Comparison of ENCODE assay signal across 9 cellular contexts in the genomic region with DNA sequence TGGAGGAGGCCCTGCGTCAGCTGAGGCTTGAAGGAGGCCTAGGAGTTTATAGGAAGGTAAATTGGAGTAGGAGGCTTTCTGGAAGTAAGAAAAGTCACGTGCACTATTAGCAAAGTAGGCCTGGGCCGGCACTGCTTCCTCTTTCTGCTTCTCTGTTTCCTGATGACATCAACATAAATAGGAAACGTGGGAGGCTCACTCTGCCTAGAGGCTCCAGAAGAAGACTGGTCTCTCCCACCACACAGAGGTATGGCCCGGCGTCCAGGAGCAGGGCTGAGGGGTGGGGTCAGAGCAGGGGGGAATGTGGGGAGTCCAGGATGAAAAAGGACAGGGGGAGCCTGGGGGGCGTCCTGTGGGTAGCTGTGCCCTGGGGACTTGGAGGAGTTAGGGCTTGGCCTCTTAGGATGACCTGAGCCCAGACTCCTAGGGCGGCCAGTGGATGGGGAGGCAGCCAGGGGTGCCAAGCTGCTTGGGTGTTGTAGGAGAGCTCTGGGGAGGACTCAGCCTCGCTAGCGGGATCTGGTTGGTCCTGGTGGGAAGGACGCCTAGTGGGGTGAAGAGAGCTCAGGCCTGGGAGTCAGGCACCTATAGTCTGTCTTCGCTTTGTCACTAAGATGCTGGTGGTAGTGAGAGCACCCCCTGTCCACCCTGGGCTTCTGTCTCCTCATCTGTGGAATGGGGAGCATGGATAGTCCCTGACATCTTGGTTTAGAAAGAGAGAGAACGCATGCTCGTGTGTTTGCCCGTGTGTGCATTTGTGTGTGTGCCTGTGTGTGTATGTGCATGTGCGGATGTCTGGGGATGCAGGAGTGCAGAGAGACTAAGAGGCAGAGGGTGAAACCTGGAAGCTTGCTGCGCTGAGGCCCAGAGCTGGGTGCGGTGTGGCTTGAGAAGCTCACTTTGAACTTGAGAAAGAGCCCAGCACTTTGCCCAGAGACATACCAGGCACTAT. TPM values are rescaled to one million over a fixed set of nuclear protein-coding genes. Genes with fewer than 3 reads are reported as not detected.
DNase-seq lines count a peak whose midpoint lies in the region; ATAC-seq and TF ChIP-seq lines count a peak whose summit lies in the region.
"Had no signal": no experiment of that assay in that cellular context is flagged by ENCODE, and none has a peak within 500 bp of the region (broad histone marks: within the 10 kb centered on the region; RNA-seq: fewer than 3 reads in every experiment).

A gene (plus strand): TSS at position 198 of the 952 bp plus-strand sequence. CDS start 8,580 bp downstream, outside the sequence.

- no peaks in the 10 kb centered on the region for H3K36me3 Mint-ChIP-seq in nephron progenitor cell (ENCODE audit: low read depth)

- in situ Hi-C loops in ACHN (cut with HindIII; ENCODE audit: low pct_ligation_motif_present, low pct_unique_long_range_greater_than_20kb, low sequenced_read_pairs), result no loop called here

- H3K27ac Mint-ChIP-seq in nephron progenitor cell, result peak within 1 kb of the TSS; percentile 26

- H3K36me3 ChIP-seq in GM06990 (ENCODE audit: control insufficient read depth, insufficient read depth, low read length), result no peaks in the 10 kb centered on the region

- H3K27me3 Mint-ChIP-seq in nephron progenitor cell (ENCODE audit: low read depth, poor library complexity), result peaks cover 55% of the 10 kb centered on the region

- H3K4me1 Mint-ChIP-seq in nephron progenitor cell, result no peaks in the 10 kb centered on the region

- H3K4me3 Mint-ChIP-seq in nephron progenitor cell, result no peak within 1 kb of the TSS

- ATAC-seq in HG03565 (IDR thresholded peaks at IDR 0.05; ENCODE audit: unreplicated experiment), result no peak
- no peak for ATAC-seq in HG02588 (IDR thresholded peaks at IDR 0.05; ENCODE audit: unreplicated experiment)

- no peak for TF ChIP-seq CTCF in GM06990 (IDR thresholded peaks at IDR 0.05; ENCODE audit: insufficient read depth, low read length, poor library complexity, severe bottlenecking)
- no peak for TF ChIP-seq CTCF in nephron progenitor cell (IDR thresholded peaks at IDR 0.05)

- no peaks in the 10 kb centered on the region for H3K27me3 ChIP-seq in GM06990 (replicated peaks; ENCODE audit: control insufficient read depth, insufficient read depth, low read length)

- DNase-seq in GM06990 (ENCODE audit: extremely low read depth, insufficient read length) (peak; percentile 49), KG1 (lab: John Stamatoyannopoulos, UW) (peak; percentile 48), dermis blood vessel endothelial cell (peak; percentile 67), nephron progenitor cell (no peak), ACHN (no peak)
- no peak for DNase-seq in activated CD4-positive, CD25-positive, alpha-beta regulatory T cell (lab: John Stamatoyannopoulos, UW)
- DNase-seq: NCI-H524 had no signal

- H3K4me3 ChIP-seq in GM06990 (replicated peaks; ENCODE audit: low read depth, low read length), result peak within 1 kb of the TSS; percentile 68

- H3K9me3 Mint-ChIP-seq in nephron progenitor cell, result no peaks in the 10 kb centered on the region

RNA-seq across cellular contexts. Expression of the gene that starts here (rescaled TPM):
- total RNA-seq in dermis blood vessel endothelial cell, result 7.1 and 9.2 TPM in 2 replicates

Comparison
In these comparisons a context has a peak if more than half of its experiments do, and no peak if none do; other contexts are left out.
1. DNase-seq: peak in GM06990 (single experiment), KG1 (single experiment) and dermis blood vessel endothelial cell (single experiment); none in nephron progenitor cell (single experiment), ACHN (single experiment) and activated CD4-positive, CD25-positive, alpha-beta regulatory T cell (0 of 4).